In genomic region chr4:128288689-128289106, GRCh38 we compare ENCODE assay signal across 8 cellular contexts. TPM values are rescaled to one million over a fixed set of nuclear protein-coding genes. Genes with fewer than 3 reads are reported as not detected.
DNase-seq lines count a peak whose midpoint lies in the region; ATAC-seq and TF ChIP-seq lines count a peak whose summit lies in the region.

No MANE protein-coding gene starts in this region.

- H3K27me3 ChIP-seq in foreskin keratinocyte, result no peaks in the 10 kb centered on the region

- peak; percentile 17 for ATAC-seq in foreskin keratinocyte
- ATAC-seq in HG03571 (IDR thresholded peaks at IDR 0.05; ENCODE audit: unreplicated experiment), result no peak

- H3K4me1 ChIP-seq in foreskin keratinocyte, result peaks cover 26% of the 10 kb centered on the region

- H3K27ac ChIP-seq in foreskin keratinocyte, result peak overlapping the region; percentile 89

- peak; percentile 40 for DNase-seq in activated CD8-positive, alpha-beta memory T cell treated with anti-CD3 and anti-CD28 coated beads, Interleukin-2, amount 50 U/mL, for 1 hour (ENCODE audit: extremely low read depth)
- no peak for DNase-seq in activated CD8-positive, alpha-beta memory T cell treated with anti-CD3 and anti-CD28 coated beads for 24 hours
- DNase-seq in NCI-H2029 (lab: John Stamatoyannopoulos, UW) (peak; percentile 30), foreskin keratinocyte (peak; percentile 72 to 88), putamen (ENCODE audit: low spot score) (peak; percentile 14), GM19238 (ENCODE audit: insufficient read length, low spot score) (no peak)
- peak; percentile 31 for DNase-seq in activated T-cell treated with anti-CD3 and anti-CD28 coated beads, Interleukin-2, amount 50 U/mL, for 1 hour

- no peak for TF ChIP-seq CTCF in foreskin keratinocyte (conservative IDR thresholded peaks at IDR 0.05)

RNA-seq across cellular contexts. Expression of gene PGRMC2, which starts 1.1 kb away (rescaled TPM):
- total RNA-seq in foreskin keratinocyte, result 35.8 and 38.1 TPM in 2 replicates
- 54.7 and 57.7 TPM in 2 replicates for polyA plus RNA-seq in foreskin keratinocyte

Comparison
In these comparisons a context has a peak if more than half of its experiments do, and no peak if none do; other contexts are left out.
1. DNase-seq: peak in activated CD8-positive, alpha-beta memory T cell treated with anti-CD3 and anti-CD28 coated beads, Interleukin-2, amount 50 U/mL, for 1 hour (single experiment), NCI-H2029 (single experiment), activated T-cell treated with anti-CD3 and anti-CD28 coated beads, Interleukin-2, amount 50 U/mL, for 1 hour (single experiment), foreskin keratinocyte (2 of 2) and putamen (single experiment); none in activated CD8-positive, alpha-beta memory T cell treated with anti-CD3 and anti-CD28 coated beads for 24 hours (single experiment) and GM19238 (single experiment).